Comparison of ENCODE assay signal across 13 cellular contexts in genomic region chrX:9682456-9682855, GRCh38.
DNase-seq lines count a peak whose midpoint lies in the region; ATAC-seq and TF ChIP-seq lines count a peak whose summit lies in the region.
"Had no signal": no experiment of that assay in that cellular context is flagged by ENCODE, and none has a peak within 500 bp of the region (broad histone marks: within the 10 kb centered on the region; RNA-seq: fewer than 3 reads in every experiment).

No MANE protein-coding gene starts in this region.

- no peak for DNase-seq in BE2C
- peak; percentile 24 for DNase-seq in PC-3
- peak; percentile 22 for DNase-seq in fibroblast of gingiva (ENCODE audit: low read depth)
- DNase-seq in neural crest cell (ENCODE audit: low read depth, low spot score), result no peak
- no peak for DNase-seq in medulla oblongata (ENCODE audit: extremely low spot score)
- no peak for DNase-seq in CD8-positive, alpha-beta T cell
- DNase-seq in COLO829 (ENCODE audit: low spot score), result no peak
- DNase-seq: activated effector memory CD4-positive, alpha-beta T cell treated with anti-CD3 and anti-CD28 coated beads, Interleukin-2, amount 50 U/mL, for 16 hours; effector CD8-positive, alpha-beta T cell; NCI-H2107; uterus had no signal

- H3K4me3 ChIP-seq in BE2C (ENCODE audit: low read depth, low read length) (no peak overlapping the region), PC-3 (ENCODE audit: low read length) (no peak overlapping the region)
- no peak overlapping the region for H3K4me3 ChIP-seq in CD8-positive, alpha-beta T cell (ENCODE audit: low read depth, low read length)
- H3K4me3 ChIP-seq: uterus had no signal

- no peak overlapping the region for H3K27ac ChIP-seq in PC-3 (ENCODE audit: low read length)
- H3K27ac ChIP-seq in CD8-positive, alpha-beta T cell (ENCODE audit: low read depth, low read length), result no peak overlapping the region
- H3K27ac ChIP-seq: uterus had no signal

- no peaks in the 10 kb centered on the region for H3K27me3 ChIP-seq in BE2C
- no peaks in the 10 kb centered on the region for H3K27me3 ChIP-seq in PC-3 (ENCODE audit: low read length)
- H3K27me3 ChIP-seq in CD8-positive, alpha-beta T cell (ENCODE audit: insufficient read depth, low read length), result no peaks in the 10 kb centered on the region
- H3K27me3 ChIP-seq: uterus had no signal

- no peak overlapping the region for H3K27ac Mint-ChIP-seq in neural crest cell (ENCODE audit: unreplicated experiment)
- H3K27ac Mint-ChIP-seq in CD8-positive, alpha-beta T cell, result no peak overlapping the region

- H3K36me3 ChIP-seq in BE2C (no peaks in the 10 kb centered on the region), PC-3 (ENCODE audit: low read depth, low read length) (no peaks in the 10 kb centered on the region)
- no peaks in the 10 kb centered on the region for H3K36me3 ChIP-seq in CD8-positive, alpha-beta T cell (ENCODE audit: insufficient read depth, low read length)
- H3K36me3 ChIP-seq: uterus had no signal

- peaks cover 7% of the 10 kb centered on the region for H3K9me3 Mint-ChIP-seq in neural crest cell
- no peaks in the 10 kb centered on the region for H3K9me3 Mint-ChIP-seq in CD8-positive, alpha-beta T cell

- no peak overlapping the region for H3K4me3 Mint-ChIP-seq in neural crest cell
- no peak overlapping the region for H3K4me3 Mint-ChIP-seq in CD8-positive, alpha-beta T cell

- H3K36me3 Mint-ChIP-seq in neural crest cell (ENCODE audit: low read depth), result peaks cover 26% of the 10 kb centered on the region
- H3K36me3 Mint-ChIP-seq in CD8-positive, alpha-beta T cell, result peaks cover 57% of the 10 kb centered on the region

- no peak overlapping the region for H2AFZ ChIP-seq in PC-3 (ENCODE audit: low read length)

- H3K4me1 ChIP-seq in BE2C, result no peaks in the 10 kb centered on the region
- H3K4me1 ChIP-seq in PC-3 (ENCODE audit: insufficient read depth, low read length), result peaks cover 5% of the 10 kb centered on the region; the same call in 1 of the 2 replicates
- no peaks in the 10 kb centered on the region for H3K4me1 ChIP-seq in CD8-positive, alpha-beta T cell (ENCODE audit: insufficient read depth, low read length)
- H3K4me1 ChIP-seq: uterus had no signal

- no TSS peak for BruUV-seq in PC-3 (replicated peaks; lab: Mats Ljungman, UMichigan)

- CTCF ChIA-PET in PC-3 (lab: Charles Lee), result no interaction called here
- CTCF ChIA-PET in CD8-positive, alpha-beta T cell (lab: Charles Lee), result no interaction called here

- POLR2A ChIA-PET in PC-3 (lab: Charles Lee; ENCODE audit: unreplicated experiment), result no interaction called here
- POLR2A ChIA-PET in CD8-positive, alpha-beta T cell (lab: Charles Lee), result no interaction called here

- no peaks in the 10 kb centered on the region for H4K20me1 ChIP-seq in PC-3 (ENCODE audit: low read length)

- ATAC-seq in PC-3, result peak; percentile 53
- ATAC-seq in CD8-positive, alpha-beta T cell, result no peak
- no peak for ATAC-seq in GM21390 (IDR thresholded peaks at IDR 0.05; ENCODE audit: unreplicated experiment)
- ATAC-seq: activated CD4-positive, CD25-positive, alpha-beta regulatory T cell treated with anti-CD3 and anti-CD28 coated beads, Interleukin-2, amount 50 U/mL, for 24 hours had no signal

- no peak overlapping the region for H3K4me2 ChIP-seq in PC-3 (ENCODE audit: low read length)

- H3K27me3 Mint-ChIP-seq in neural crest cell (ENCODE audit: low read depth), result no peaks in the 10 kb centered on the region
- H3K27me3 Mint-ChIP-seq in CD8-positive, alpha-beta T cell (ENCODE audit: low read depth), result no peaks in the 10 kb centered on the region

- H3K9me3 ChIP-seq in BE2C (no peaks in the 10 kb centered on the region), PC-3 (ENCODE audit: low read length) (no peaks in the 10 kb centered on the region)
- H3K9me3 ChIP-seq in CD8-positive, alpha-beta T cell (ENCODE audit: low read length), result no peaks in the 10 kb centered on the region
- H3K9me3 ChIP-seq: uterus had no signal

- TF ChIP-seq CTCF in BE2C (IDR thresholded peaks at IDR 0.05; ENCODE audit: low read depth, low read length), result 0 out of 2 replicates have a peak, but pooled peaks have one; percentile 12
- TF ChIP-seq CTCF in PC-3 (conservative IDR thresholded peaks at IDR 0.05; ENCODE audit: low read depth, low read length), result peak; percentile 19; the same call in 1 of the 2 replicates
- TF ChIP-seq CTCF in neural crest cell (conservative IDR thresholded peaks at IDR 0.05), result peak; percentile 29
- TF ChIP-seq CTCF in CD8-positive, alpha-beta T cell (IDR thresholded peaks at IDR 0.05), result no peak

- H3K4me1 Mint-ChIP-seq in neural crest cell, result no peaks in the 10 kb centered on the region
- H3K4me1 Mint-ChIP-seq in CD8-positive, alpha-beta T cell (ENCODE audit: low read depth), result peaks cover 3% of the 10 kb centered on the region

- H3K9ac ChIP-seq in PC-3 (ENCODE audit: low read length), result no peak overlapping the region

- H3K9me2 ChIP-seq in PC-3 (replicated peaks; ENCODE audit: low read length), result no peaks in the 10 kb centered on the region

- H3F3A ChIP-seq in PC-3 (ENCODE audit: low read length, unreplicated experiment), result no peaks in the 10 kb centered on the region

- no peaks in the 10 kb centered on the region for H3K79me2 ChIP-seq in PC-3 (ENCODE audit: low read length)

- intact Hi-C loops in PC-3 (cut with micrococcal nuclease), result no loop called here
- intact Hi-C loops in CD8-positive, alpha-beta T cell (cut with DNase I, micrococcal nuclease), result no loop called here

Comparison
In these comparisons a context has a peak if more than half of its experiments do, and no peak if none do; other contexts are left out.
1. DNase-seq: peak in PC-3 (single experiment) and fibroblast of gingiva (single experiment); none in BE2C (single experiment), neural crest cell (single experiment), medulla oblongata (single experiment), CD8-positive, alpha-beta T cell (0 of 7) and COLO829 (single experiment).